Comparison of ENCODE assay signal across 9 cellular contexts in the genomic region with DNA sequence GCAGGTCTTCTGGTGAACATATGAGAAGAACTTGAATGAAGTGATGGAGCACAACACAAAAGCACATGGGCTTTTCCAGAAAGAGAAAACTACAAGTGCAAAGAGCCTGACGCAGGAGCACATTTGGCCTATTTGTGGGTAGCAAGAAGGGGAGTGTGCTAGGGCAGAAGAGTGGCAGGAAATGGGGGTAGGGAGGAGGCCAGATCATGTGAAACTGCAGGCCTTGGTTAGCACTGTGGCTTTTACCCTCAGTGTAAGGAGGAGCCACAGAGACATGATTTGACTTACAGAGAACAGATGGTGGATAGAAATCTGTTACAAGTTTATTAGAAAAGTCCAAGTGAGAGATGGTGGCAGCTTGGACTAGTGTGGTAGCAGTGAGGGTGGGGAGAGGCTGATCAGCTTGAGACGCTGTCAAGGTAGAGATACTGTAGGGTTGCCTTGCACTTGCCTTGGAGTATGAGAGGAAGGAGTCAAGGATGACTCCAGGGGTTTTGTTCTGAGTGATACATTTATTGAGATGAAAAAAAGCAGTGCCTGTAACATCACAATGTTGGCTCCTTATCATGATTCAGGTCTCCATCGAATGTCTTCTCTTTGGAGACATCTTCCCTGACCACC.
DNase-seq lines count a peak whose midpoint lies in the region; ATAC-seq and FAIRE-seq lines count a peak whose summit lies in the region.
"Had no signal": no experiment of that assay in that cellular context is flagged by ENCODE, and none has a peak within 500 bp of the region (broad histone marks: within the 10 kb centered on the region; RNA-seq: fewer than 3 reads in every experiment).

No MANE protein-coding gene starts in this region.

- peak overlapping the region; percentile 80 for H3K27ac Mint-ChIP-seq in activated CD4-positive, alpha-beta T cell treated with anti-CD3 and anti-CD28 coated beads for 36 hours
- H3K27ac Mint-ChIP-seq in naive thymus-derived CD4-positive, alpha-beta T cell, result peak overlapping the region; percentile 82 to 97 (median 90)

- DNase-seq in activated CD4-positive, alpha-beta T cell treated with anti-CD3 and anti-CD28 coated beads for 36 hours, result peak; percentile 68
- DNase-seq in naive thymus-derived CD4-positive, alpha-beta T cell, result peak in 8 of 9 donors; percentile 27 to 74 (median 64)
- DNase-seq in AML-193 (lab: John Stamatoyannopoulos, UW), result no peak
- DNase-seq in middle frontal gyrus (ENCODE audit: extremely low spot score, low spot score), result no peak
- DNase-seq in globus pallidus (ENCODE audit: low spot score), result no peak
- DNase-seq in urothelium cell line (ENCODE audit: low spot score), result no peak

- H3K4me3 ChIP-seq in naive thymus-derived CD4-positive, alpha-beta T cell (ENCODE audit: low read length), result peak overlapping the region; percentile 8

- H3K27ac ChIP-seq in naive thymus-derived CD4-positive, alpha-beta T cell (ENCODE audit: low read depth, low read length), result peak overlapping the region; percentile 49

- H3K4me3 Mint-ChIP-seq in activated CD4-positive, alpha-beta T cell treated with anti-CD3 and anti-CD28 coated beads for 36 hours, result no peak overlapping the region
- peak overlapping the region; percentile 26 to 78 (median 56) for H3K4me3 Mint-ChIP-seq in naive thymus-derived CD4-positive, alpha-beta T cell

- H3K27me3 Mint-ChIP-seq in activated CD4-positive, alpha-beta T cell treated with anti-CD3 and anti-CD28 coated beads for 36 hours, result no peaks in the 10 kb centered on the region
- peaks cover 0 to 4% (median 0%) of the 10 kb centered on the region in 5 donors for H3K27me3 Mint-ChIP-seq in naive thymus-derived CD4-positive, alpha-beta T cell

- no peaks in the 10 kb centered on the region for H3K36me3 Mint-ChIP-seq in activated CD4-positive, alpha-beta T cell treated with anti-CD3 and anti-CD28 coated beads for 36 hours (ENCODE audit: low read depth)
- peaks cover 0 to 17% (median 4%) of the 10 kb centered on the region in 5 donors for H3K36me3 Mint-ChIP-seq in naive thymus-derived CD4-positive, alpha-beta T cell

- peaks cover 0 to 3% (median 0%) of the 10 kb centered on the region in 3 experiments for H3K9me3 ChIP-seq in naive thymus-derived CD4-positive, alpha-beta T cell (ENCODE audit: control insufficient read depth in 2 of 3, low read length in 3 of 3)

- H3K4me1 Mint-ChIP-seq in activated CD4-positive, alpha-beta T cell treated with anti-CD3 and anti-CD28 coated beads for 36 hours, result peaks cover 46% of the 10 kb centered on the region
- H3K4me1 Mint-ChIP-seq in naive thymus-derived CD4-positive, alpha-beta T cell, result peaks cover 31 to 62% (median 42%) of the 10 kb centered on the region in 7 donors

- intact Hi-C loops in activated CD4-positive, alpha-beta T cell treated with anti-CD3 and anti-CD28 coated beads for 36 hours (cut with DNase I, micrococcal nuclease), result loop anchor here in 1 of 2 experiments (2.0 kb wide), 1 partner anchor 125 kb away; no protein-coding TSS in a partner anchor
- intact Hi-C loops in naive thymus-derived CD4-positive, alpha-beta T cell (cut with micrococcal nuclease), result loop anchor here in 1 of 2 donors (5.0 kb wide), 1 partner anchor 125 kb away; the partner anchor contains the start of gene PPP2R2B

- peaks cover 42 to 56% of the 10 kb centered on the region in 2 donors for H3K4me1 ChIP-seq in naive thymus-derived CD4-positive, alpha-beta T cell (ENCODE audit: control insufficient read depth in 2 of 2, insufficient read depth in 2 of 2, low read length in 2 of 2)

- ATAC-seq in GM18861 (IDR thresholded peaks at IDR 0.05; ENCODE audit: unreplicated experiment) (peak; percentile 100), HG02885 (IDR thresholded peaks at IDR 0.05; ENCODE audit: poor library complexity, unreplicated experiment) (peak; percentile 98)
- peak; percentile 97 for ATAC-seq in activated CD4-positive, alpha-beta T cell treated with anti-CD3 and anti-CD28 coated beads for 36 hours
- ATAC-seq in naive thymus-derived CD4-positive, alpha-beta T cell, result peak; percentile 97

- H3K27me3 ChIP-seq in naive thymus-derived CD4-positive, alpha-beta T cell (ENCODE audit: control insufficient read depth in 2 of 2, insufficient read depth in 2 of 2, low read length in 2 of 2), result no peaks in the 10 kb centered on the region

- H3K36me3 ChIP-seq in naive thymus-derived CD4-positive, alpha-beta T cell (ENCODE audit: control insufficient read depth in 2 of 3, insufficient read depth in 3 of 3, low read length in 3 of 3), result peaks cover 0 to 5% (median 0%) of the 10 kb centered on the region in 3 experiments

- peaks cover 2% of the 10 kb centered on the region for H3K9me3 Mint-ChIP-seq in activated CD4-positive, alpha-beta T cell treated with anti-CD3 and anti-CD28 coated beads for 36 hours (ENCODE audit: low read depth)
- H3K9me3 Mint-ChIP-seq in naive thymus-derived CD4-positive, alpha-beta T cell, result peaks cover 0 to 21% (median 6%) of the 10 kb centered on the region in 11 donors

- CTCF ChIA-PET in activated CD4-positive, alpha-beta T cell treated with anti-CD3 and anti-CD28 coated beads for 36 hours (lab: Charles Lee), result no interaction called here
- CTCF ChIA-PET in naive thymus-derived CD4-positive, alpha-beta T cell (lab: Charles Lee), result no interaction called here

- FAIRE-seq in urothelium cell line (lab: Jason Lieb, UNC), result no peak
- FAIRE-seq: bronchial epithelial cell had no signal

- POLR2A ChIA-PET in activated CD4-positive, alpha-beta T cell treated with anti-CD3 and anti-CD28 coated beads for 36 hours (lab: Charles Lee), result no interaction called here
- POLR2A ChIA-PET in naive thymus-derived CD4-positive, alpha-beta T cell (lab: Charles Lee), result no interaction called here

Comparison
In these comparisons a context has a peak if more than half of its experiments do, and no peak if none do; other contexts are left out.
1. DNase-seq: peak in activated CD4-positive, alpha-beta T cell treated with anti-CD3 and anti-CD28 coated beads for 36 hours (single experiment) and naive thymus-derived CD4-positive, alpha-beta T cell (8 of 9); none in AML-193 (0 of 2), middle frontal gyrus (single experiment), globus pallidus (single experiment) and urothelium cell line (single experiment).
2. Peak in every context shown above with its lines, with median percentiles within 50 percentile points of each other: ATAC-seq.